9 cellular contexts compared by ENCODE assay signal in the genomic region with DNA sequence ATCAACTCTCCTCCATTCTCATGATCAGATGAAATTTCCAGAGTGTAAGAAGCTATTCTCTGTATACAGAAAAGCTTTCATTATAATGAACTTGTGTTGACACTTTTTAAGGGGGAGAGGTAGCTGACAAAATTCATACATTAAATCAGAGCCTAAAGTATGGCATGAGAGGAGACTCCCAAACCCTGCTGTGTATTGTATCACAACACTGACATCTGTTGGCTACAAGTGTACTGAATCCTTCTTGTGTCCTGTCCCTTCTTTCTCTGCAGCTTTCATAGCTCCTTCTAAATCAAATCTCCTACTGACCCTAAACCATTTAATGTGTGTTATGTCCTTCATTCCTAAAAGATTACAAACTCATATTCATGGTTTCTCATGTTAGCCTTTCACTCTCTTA.
DNase-seq lines count a peak whose midpoint lies in the region; ATAC-seq and TF ChIP-seq lines count a peak whose summit lies in the region.
"Had no signal": no experiment of that assay in that cellular context is flagged by ENCODE, and none has a peak within 500 bp of the region (broad histone marks: within the 10 kb centered on the region; RNA-seq: fewer than 3 reads in every experiment).

No MANE protein-coding gene starts in this region.

- no peaks in the 10 kb centered on the region for H3K36me3 ChIP-seq in HEK293 (ENCODE audit: control insufficient read depth in 2 of 2, insufficient read depth in 1 of 2, low read length in 2 of 2)
- H3K36me3 ChIP-seq: upper lobe of left lung had no signal

- H3K4me3 Mint-ChIP-seq in chondrocyte (ENCODE audit: unreplicated experiment) = no peak overlapping the region

- DNase-seq in COR-L47 (lab: John Stamatoyannopoulos, UW) (peak; percentile 13), NCI-H524 (lab: John Stamatoyannopoulos, UW) (peak; percentile 22 to 54), chondrocyte (ENCODE audit: low spot score) (no peak), myocyte (ENCODE audit: low read depth) (peak; percentile 61), cortex of kidney (lab: John Stamatoyannopoulos, UW) (no peak)
- DNase-seq: upper lobe of left lung had no signal

- no peak overlapping the region for H3K4me3 ChIP-seq in HEK293 (ENCODE audit: low read depth, low read length)
- H3K4me3 ChIP-seq: upper lobe of left lung had no signal

- POLR2A ChIA-PET in HEK293 (lab: Yijun Ruan, JAX) = no interaction called here

- no peaks in the 10 kb centered on the region for H3K9me3 ChIP-seq in HEK293 (ENCODE audit: control insufficient read depth, insufficient read depth, low read depth, low read length)
- H3K9me3 ChIP-seq: upper lobe of left lung had no signal

- H3K4me1 ChIP-seq in HEK293 (ENCODE audit: control insufficient read depth, insufficient read depth, low read length) = no peaks in the 10 kb centered on the region
- H3K4me1 ChIP-seq: upper lobe of left lung had no signal

- no peak overlapping the region for H3K27ac ChIP-seq in HEK293 (ENCODE audit: extremely low read depth, low read depth, low read length)
- H3K27ac ChIP-seq: upper lobe of left lung had no signal

- ATAC-seq in HG03139 (IDR thresholded peaks at IDR 0.05; ENCODE audit: unreplicated experiment) = no peak
- no peak for ATAC-seq in GM18873 (IDR thresholded peaks at IDR 0.05; ENCODE audit: low FRiP score, unreplicated experiment)

- TF ChIP-seq CTCF in HEK293 (tag by site-specific recombination; IDR thresholded peaks at IDR 0.05) = peak; percentile 61
- peak; percentile 81 for TF ChIP-seq CTCF in chondrocyte (IDR thresholded peaks at IDR 0.05)

- no peaks in the 10 kb centered on the region for H3K9me3 Mint-ChIP-seq in chondrocyte (ENCODE audit: low read depth)

- peaks cover 51% of the 10 kb centered on the region for H3K27me3 Mint-ChIP-seq in chondrocyte (ENCODE audit: low read depth)

- H3K36me3 Mint-ChIP-seq in chondrocyte (ENCODE audit: low read depth) = no peaks in the 10 kb centered on the region

- no peaks in the 10 kb centered on the region for H3K4me1 Mint-ChIP-seq in chondrocyte (ENCODE audit: low read depth)

- H3K27ac Mint-ChIP-seq in chondrocyte (ENCODE audit: unreplicated experiment) = no peak overlapping the region

- CTCF ChIA-PET in HEK293 (lab: Yijun Ruan, JAX) = interaction anchor here (0.6 to 1.8 kb wide), 11 partner anchors 9 to 712 kb away, joined by 3 to 11 read pairs (median 4); no protein-coding TSS in a partner anchor

TF ChIP-seq in HEK293, 187 proteins besides CTCF, POLR2A, EP300 and RAD21:
- TF ChIP-seq ZXDB (tag by site-specific recombination; IDR thresholded peaks at IDR 0.05) = no peak
- TF ChIP-seq ZNF654 (tag by site-specific recombination; IDR thresholded peaks at IDR 0.05; ENCODE audit: low read depth) = peak; percentile 66
- TF ChIP-seq WT1 (tag by site-specific recombination; IDR thresholded peaks at IDR 0.05) = no peak
- no peak for TF ChIP-seq ZNF571 (tag by site-specific recombination; IDR thresholded peaks at IDR 0.05)
- no peak for TF ChIP-seq ZNF248 (tag by site-specific recombination; IDR thresholded peaks at IDR 0.05)

Comparison
In these comparisons a context has a peak if more than half of its experiments do, and no peak if none do; other contexts are left out.
1. DNase-seq: peak in COR-L47 (single experiment), NCI-H524 (2 of 2) and myocyte (single experiment); none in chondrocyte (single experiment) and cortex of kidney (single experiment).